In genomic region chr13:53601181-53601580, GRCh38 we compare ENCODE assay signal across 24 cellular contexts.
"Had no signal": no experiment of that assay in that cellular context is flagged by ENCODE, and none has a peak within 500 bp of the region (broad histone marks: within the 10 kb centered on the region; RNA-seq: fewer than 3 reads in every experiment).

No MANE protein-coding gene starts in this region.

- H3K9me3 ChIP-seq: psoas muscle, right lobe of liver, suprapubic skin, transverse colon, upper lobe of right lung, uterus had no signal

- H3K4me3 Mint-ChIP-seq: naive thymus-derived CD8-positive, alpha-beta T cell; neural crest cell; stimulated activated naive CD8-positive, alpha-beta T cell treated with anti-CD3 and anti-CD28 coated beads, Interleukin-15, amount 100 ng/mL, for 72 hours had no signal

- H3K27me3 ChIP-seq: dorsolateral prefrontal cortex, right lobe of liver, suprapubic skin, transverse colon, upper lobe of right lung, uterus had no signal

- FAIRE-seq: colon, frontal cortex, kidney, small intestine had no signal

- H3K4me1 ChIP-seq: psoas muscle, right lobe of liver, suprapubic skin, transverse colon, upper lobe of right lung, uterus had no signal

- DNase-seq: cerebellar nuclear complex; dorsolateral prefrontal cortex; effector CD4-positive, alpha-beta T cell; head of caudate nucleus; kidney; mesendoderm; naive thymus-derived CD8-positive, alpha-beta T cell; nucleus accumbens; psoas muscle; right lobe of liver; small intestine; stimulated activated CD4-positive, alpha-beta T cell treated with anti-CD3 and anti-CD28 coated beads, Interleukin-12 subunit alpha, Interleukin-12 subunit beta, amount 100 ng/mL, for 4 hours; stimulated activated CD4-positive, alpha-beta T cell treated with anti-CD3 and anti-CD28 coated beads, Interleukin-1b, Interleukin-23, amount 100 ng/mL, for 48 hours; stimulated activated CD4-positive, alpha-beta T cell treated with anti-CD3 and anti-CD28 coated beads, Interleukin-4, amount 100 ng/mL, for 1 hour; stimulated activated CD8-positive, alpha-beta memory T cell treated with anti-CD3 and anti-CD28 coated beads, Interleukin-4, amount 100 ng/mL, for 48 hours; stimulated activated naive CD4-positive, alpha-beta T cell; stimulated activated naive CD8-positive, alpha-beta T cell treated with anti-CD3 and anti-CD28 coated beads, Interleukin-15, amount 100 ng/mL, for 72 hours; transverse colon; upper lobe of right lung; uterus had no signal

- H3K9me3 Mint-ChIP-seq: neural crest cell had no signal

- H3K27ac ChIP-seq: dorsolateral prefrontal cortex, psoas muscle, right lobe of liver, suprapubic skin, transverse colon, upper lobe of right lung, uterus had no signal

- H3K36me3 ChIP-seq: right lobe of liver, suprapubic skin, transverse colon, upper lobe of right lung, uterus had no signal

- H3K27me3 Mint-ChIP-seq: naive thymus-derived CD8-positive, alpha-beta T cell; stimulated activated naive CD8-positive, alpha-beta T cell treated with anti-CD3 and anti-CD28 coated beads, Interleukin-15, amount 100 ng/mL, for 72 hours had no signal

- H3K4me3 ChIP-seq: dorsolateral prefrontal cortex, psoas muscle, right lobe of liver, suprapubic skin, transverse colon, upper lobe of right lung, uterus had no signal

- H3K36me3 Mint-ChIP-seq: naive thymus-derived CD8-positive, alpha-beta T cell had no signal

- H3K4me1 Mint-ChIP-seq: naive thymus-derived CD8-positive, alpha-beta T cell; neural crest cell; stimulated activated naive CD8-positive, alpha-beta T cell treated with anti-CD3 and anti-CD28 coated beads, Interleukin-15, amount 100 ng/mL, for 72 hours had no signal

- H3K27ac Mint-ChIP-seq: naive thymus-derived CD8-positive, alpha-beta T cell; stimulated activated naive CD8-positive, alpha-beta T cell treated with anti-CD3 and anti-CD28 coated beads, Interleukin-15, amount 100 ng/mL, for 72 hours had no signal
